Comparison of ENCODE assay signal across 11 cellular contexts in the genomic region with DNA sequence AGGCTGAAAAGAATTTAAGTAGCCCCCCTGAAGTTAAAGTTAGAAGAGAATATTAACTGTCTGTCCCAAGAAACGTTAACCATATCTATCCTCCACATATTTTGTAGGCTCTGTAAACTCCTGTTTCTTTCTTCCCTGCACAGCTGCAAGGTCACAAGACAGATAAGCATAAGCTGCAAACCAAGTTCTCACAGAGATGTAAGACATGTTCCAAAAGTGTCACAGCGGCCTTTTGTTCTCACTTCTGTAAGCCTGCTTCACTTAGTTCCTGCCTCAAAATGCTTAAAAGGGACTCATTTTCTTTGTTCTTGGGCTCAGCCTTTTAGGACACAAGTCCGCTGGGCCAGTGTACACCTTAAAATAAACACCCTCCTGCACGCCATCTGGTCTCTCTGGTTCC. TPM values are rescaled to one million over a fixed set of nuclear protein-coding genes. Genes with fewer than 3 reads are reported as not detected.
DNase-seq lines count a peak whose midpoint lies in the region; ATAC-seq and TF ChIP-seq lines count a peak whose summit lies in the region.
"Had no signal": no experiment of that assay in that cellular context is flagged by ENCODE, and none has a peak within 500 bp of the region (broad histone marks: within the 10 kb centered on the region; RNA-seq: fewer than 3 reads in every experiment).

No MANE protein-coding gene starts in this region.

- H3K4me3 ChIP-seq in HUES64 (ENCODE audit: low read length) (no peak overlapping the region), stomach (peak overlapping the region in 3 of 4 donors; percentile 2 to 50 (median 48))

- TF ChIP-seq POLR2A in stomach (IDR thresholded peaks at IDR 0.05), result no peak

- H3K27ac ChIP-seq in HUES64 (ENCODE audit: low read depth, low read length), result peak overlapping the region; percentile 42; the same call in 1 of the 2 replicates
- H3K27ac ChIP-seq in cingulate gyrus (ENCODE audit: low read depth, low read length), result peak overlapping the region; percentile 96
- peak overlapping the region; percentile 33 to 86 (median 79) for H3K27ac ChIP-seq in stomach

- H3K9me3 ChIP-seq in HUES64 (ENCODE audit: insufficient read depth, low read depth, low read length) (no peaks in the 10 kb centered on the region), stomach (no peaks in the 10 kb centered on the region)

- H3K4me3 Mint-ChIP-seq in memory B cell, result no peak overlapping the region

- no peak for TF ChIP-seq EP300 in stomach (IDR thresholded peaks at IDR 0.05)

- no peak for ATAC-seq in memory B cell (ENCODE audit: low read depth)

- H3K4me1 ChIP-seq in HUES64 (ENCODE audit: insufficient read depth, low read length) (peaks cover 21% of the 10 kb centered on the region), stomach (peaks cover 4 to 57% (median 27%) of the 10 kb centered on the region in 4 donors)

- intact Hi-C loops in stomach (cut with DNase I; ENCODE audit: low total_unique reads), result no loop called here

- H3K4me1 Mint-ChIP-seq in memory B cell, result peaks cover 18% of the 10 kb centered on the region

- H3K36me3 ChIP-seq in HUES64 (ENCODE audit: insufficient read depth, low read length), result no peaks in the 10 kb centered on the region
- no peaks in the 10 kb centered on the region for H3K36me3 ChIP-seq in stomach

- H3K9me3 Mint-ChIP-seq in memory B cell, result no peaks in the 10 kb centered on the region

- 52% methylated on average over 4 of the region's 4 CpGs for WGBS in HUES64
- WGBS in stomach, 5 donors, result 4 to 12% (median 11%) methylated on average over 4 of the region's 4 CpGs

- no peak for TF ChIP-seq CTCF in stomach (IDR thresholded peaks at IDR 0.05)

- no peak for DNase-seq in memory B cell (ENCODE audit: low spot score in 2 of 2)
- no peak for DNase-seq in stomach
- DNase-seq in SIG-M5 (lab: John Stamatoyannopoulos, UW), result no peak
- no peak for DNase-seq in NCI-H526 treated with DMSO at 0.1 percent for 48 hours (lab: John Stamatoyannopoulos, UW)
- no peak for DNase-seq in activated CD4-positive, alpha-beta T cell treated with anti-CD3 and anti-CD28 coated beads, Interleukin-2, amount 50 U/mL, for 4 hours
- no peak for DNase-seq in activated CD4-positive, alpha-beta T cell treated with anti-CD3 and anti-CD28 coated beads for 4 hours
- DNase-seq: activated T-cell treated with anti-CD3 and anti-CD28 coated beads, Interleukin-2, amount 50 U/mL, for 48 hours; mammary epithelial cell; NCI-H1694 had no signal

- H3K27me3 ChIP-seq in HUES64 (ENCODE audit: insufficient read depth, low read length) (no peaks in the 10 kb centered on the region), stomach (no peaks in the 10 kb centered on the region)

- peak overlapping the region; percentile 10; the same call in 1 of the 2 replicates for H3K9ac ChIP-seq in HUES64 (ENCODE audit: low read depth, low read length)

- H3K27me3 Mint-ChIP-seq in memory B cell, result no peaks in the 10 kb centered on the region

- peak overlapping the region; percentile 41 for H3K27ac Mint-ChIP-seq in memory B cell

- H3K36me3 Mint-ChIP-seq in memory B cell, result peaks cover under 1% of the 10 kb centered on the region

RNA-seq across cellular contexts. Expression of gene RNASE1, which starts 3.2 kb away (rescaled TPM):
- 1.4 TPM for polyA plus RNA-seq in HUES64 (2013, experiment 1 of 2)
- 2.9 TPM for polyA plus RNA-seq in HUES64 (2013, experiment 2 of 2)
- total RNA-seq in stomach, result 100 to 1,000 TPM in 4 of 5 donors, 10 to 100 TPM in 1; 51.6 to 604 (median 237) TPM
- 100 to 1,000 TPM; 129 to 404 (median 237) TPM for polyA plus RNA-seq in stomach
- total RNA-seq: mammary epithelial cell had no signal
- polyA plus RNA-seq: mammary epithelial cell had no signal

RNA-seq across cellular contexts. Expression of gene RNASE6, which starts 18.4 kb away (rescaled TPM):
- polyA plus RNA-seq in HUES64 (2013, experiment 1 of 2), result not detected
- 0.38 TPM for polyA plus RNA-seq in HUES64 (2013, experiment 2 of 2)
- 10 to 100 TPM in 1 of 5 donors, 1 to 10 TPM in 2, not detected in 2; 2.9 to 13.3 (median 8.4) TPM for total RNA-seq in stomach
- polyA plus RNA-seq in stomach, result 1 to 10 TPM; 4.7 to 8.2 (median 5.0) TPM
- total RNA-seq: mammary epithelial cell had no signal
- polyA plus RNA-seq: mammary epithelial cell had no signal

RNA-seq across cellular contexts. Expression of gene EDDM3B, which starts 31.2 kb away (rescaled TPM):
- not detected for polyA plus RNA-seq in HUES64 (2013, experiment 1 of 2)
- not detected for polyA plus RNA-seq in HUES64 (2013, experiment 2 of 2)
- total RNA-seq in stomach, result not detected
- polyA plus RNA-seq in stomach, result not detected
- total RNA-seq: mammary epithelial cell had no signal
- polyA plus RNA-seq: mammary epithelial cell had no signal

RNA-seq across cellular contexts. Expression of gene EDDM3A, which starts 53.8 kb away (rescaled TPM):
- polyA plus RNA-seq in HUES64 (2013, experiment 1 of 2), result not detected
- not detected for polyA plus RNA-seq in HUES64 (2013, experiment 2 of 2)
- total RNA-seq in stomach, result not detected
- polyA plus RNA-seq in stomach, result under 1 TPM in 1 of 3 donors, not detected in 2; 0.38 TPM
- total RNA-seq: mammary epithelial cell had no signal
- polyA plus RNA-seq: mammary epithelial cell had no signal

Comparison
In these comparisons a context has a peak if more than half of its experiments do, and no peak if none do; other contexts are left out.
1. H3K27ac ChIP-seq: peak in every context shown above with its lines; median percentile 96 in cingulate gyrus; 79 in stomach; 42 in HUES64.